In genomic region chr11:68056317-68057285, GRCh38 we compare ENCODE assay signal across 23 cellular contexts. TPM values are rescaled to one million over a fixed set of nuclear protein-coding genes. Genes with fewer than 3 reads are reported as not detected.
A peak's percentile ranks its signal among the peaks of the same experiment; 100 is the strongest.
DNase-seq lines count a peak whose midpoint lies in the region; ATAC-seq, FAIRE-seq and TF ChIP-seq lines count a peak whose summit lies in the region.
"Had no signal": no experiment of that assay in that cellular context is flagged by ENCODE, and none has a peak within 500 bp of the region (broad histone marks: within the 10 kb centered on the region; RNA-seq: fewer than 3 reads in every experiment).

No MANE protein-coding gene starts in this region.

- peak overlapping the region; percentile 24 for H3K27ac Mint-ChIP-seq in glutamatergic neuron (ENCODE audit: unreplicated experiment)
- H3K27ac Mint-ChIP-seq in stimulated activated effector memory CD8-positive, alpha-beta T cell treated with anti-CD3 and anti-CD28 coated beads, Interleukin-12 subunit alpha, Interleukin-12 subunit beta, amount 100 ng/mL, for 72 hours = peak overlapping the region; percentile 37
- H3K27ac Mint-ChIP-seq: CD4-positive, alpha-beta T cell had no signal

- WGBS in gastroesophageal sphincter (ENCODE audit: low coverage in 1 of 2), 2 donors = 88 to 89% methylated on average over 6 to 12 of the region's 12 CpGs

- peaks cover 4% of the 10 kb centered on the region for H3K9me3 Mint-ChIP-seq in glutamatergic neuron (ENCODE audit: unreplicated experiment)
- H3K9me3 Mint-ChIP-seq in stimulated activated effector memory CD8-positive, alpha-beta T cell treated with anti-CD3 and anti-CD28 coated beads, Interleukin-12 subunit alpha, Interleukin-12 subunit beta, amount 100 ng/mL, for 72 hours = no peaks in the 10 kb centered on the region
- H3K9me3 Mint-ChIP-seq: CD4-positive, alpha-beta T cell had no signal

- H3K4me1 ChIP-seq in gastroesophageal sphincter = no peaks in the 10 kb centered on the region

- H3K4me1 Mint-ChIP-seq in glutamatergic neuron (ENCODE audit: low read depth, unreplicated experiment) = peaks cover 18% of the 10 kb centered on the region
- no peaks in the 10 kb centered on the region for H3K4me1 Mint-ChIP-seq in stimulated activated effector memory CD8-positive, alpha-beta T cell treated with anti-CD3 and anti-CD28 coated beads, Interleukin-12 subunit alpha, Interleukin-12 subunit beta, amount 100 ng/mL, for 72 hours

- ATAC-seq in stimulated activated effector memory CD8-positive, alpha-beta T cell treated with anti-CD3 and anti-CD28 coated beads, Interleukin-12 subunit alpha, Interleukin-12 subunit beta, amount 100 ng/mL, for 72 hours = no peak
- ATAC-seq in gastroesophageal sphincter = no peak
- ATAC-seq: GM12878, Right ventricle myocardium inferior had no signal

- H3K27me3 ChIP-seq in gastroesophageal sphincter = no peaks in the 10 kb centered on the region
- H3K27me3 ChIP-seq: BLaER1, SJSA1 had no signal

- no peak for FAIRE-seq in GM12891 (lab: Jason Lieb, UNC)
- FAIRE-seq: GM12878, H1 had no signal

- H3K27me3 Mint-ChIP-seq in glutamatergic neuron (ENCODE audit: unreplicated experiment) = peaks cover 5% of the 10 kb centered on the region
- H3K27me3 Mint-ChIP-seq: CD4-positive, alpha-beta T cell had no signal

- H3K9me3 ChIP-seq in gastroesophageal sphincter = no peaks in the 10 kb centered on the region
- H3K9me3 ChIP-seq: BLaER1, SJSA1 had no signal

- no peak overlapping the region for H3K4me3 Mint-ChIP-seq in glutamatergic neuron (ENCODE audit: unreplicated experiment)
- H3K4me3 Mint-ChIP-seq in stimulated activated effector memory CD8-positive, alpha-beta T cell treated with anti-CD3 and anti-CD28 coated beads, Interleukin-12 subunit alpha, Interleukin-12 subunit beta, amount 100 ng/mL, for 72 hours = no peak overlapping the region
- H3K4me3 Mint-ChIP-seq: CD4-positive, alpha-beta T cell had no signal

- peak; percentile 40; the same call in 1 of the 2 replicates for TF ChIP-seq POLR2A in GM12891 (IDR thresholded peaks at IDR 0.05; ENCODE audit: low read depth, low read length)
- TF ChIP-seq POLR2A in gastroesophageal sphincter (IDR thresholded peaks at IDR 0.05) = no peak

- peaks cover 0 to 64% of the 10 kb centered on the region in 2 donors for H3K36me3 ChIP-seq in gastroesophageal sphincter

- H3K36me3 Mint-ChIP-seq in glutamatergic neuron (ENCODE audit: unreplicated experiment) = peaks cover 4% of the 10 kb centered on the region
- peaks cover 20% of the 10 kb centered on the region for H3K36me3 Mint-ChIP-seq in stimulated activated effector memory CD8-positive, alpha-beta T cell treated with anti-CD3 and anti-CD28 coated beads, Interleukin-12 subunit alpha, Interleukin-12 subunit beta, amount 100 ng/mL, for 72 hours

- no peak overlapping the region for H3K27ac ChIP-seq in gastroesophageal sphincter
- H3K27ac ChIP-seq: BLaER1, SJSA1 had no signal

- no peak for DNase-seq in GM12891 (ENCODE audit: insufficient read length, low spot score)
- peak; percentile 5 for DNase-seq in HT-29 (ENCODE audit: low spot score)
- DNase-seq in glutamatergic neuron = no peak
- DNase-seq in stimulated activated effector memory CD8-positive, alpha-beta T cell treated with anti-CD3 and anti-CD28 coated beads, Interleukin-12 subunit alpha, Interleukin-12 subunit beta, amount 100 ng/mL, for 72 hours (ENCODE audit: low spot score in 2 of 2) = no peak
- DNase-seq in effector CD4-positive, alpha-beta T cell = no peak
- DNase-seq in T-helper 1 cell = no peak
- DNase-seq: CD4-positive, alpha-beta T cell; COR-L47; DMS 273 treated with DMSO at 0.1 percent for 48 hours; DMS79 treated with DMSO at 0.1 percent for 48 hours; KBM-7; MM.1S; NCI-H1048; NCI-H1417 treated with DMSO at 0.1 percent for 48 hours; NCI-H187; NCI-H446; NCI-H526 had no signal

- TF ChIP-seq CTCF in glutamatergic neuron (IDR thresholded peaks at IDR 0.05; ENCODE audit: partially characterized antibody, unreplicated experiment) (no peak), gastroesophageal sphincter (IDR thresholded peaks at IDR 0.05) (no peak)

- TF ChIP-seq EP300 in gastroesophageal sphincter (IDR thresholded peaks at IDR 0.05) = no peak

- H3K4me3 ChIP-seq in gastroesophageal sphincter = no peak overlapping the region
- H3K4me3 ChIP-seq: BLaER1, GM12878, SJSA1 had no signal

TF ChIP-seq in GM12891, 5 proteins besides CTCF, POLR2A, EP300 and RAD21:
- TF ChIP-seq POU2F2 (IDR thresholded peaks at IDR 0.05; ENCODE audit: low read depth, low read length) (no peak; the same call in 1 of the 2 replicates), TAF1 (IDR thresholded peaks at IDR 0.05; ENCODE audit: low read depth, low read length) (no peak), SPI1 (IDR thresholded peaks at IDR 0.05; ENCODE audit: low read depth, low read length) (no peak), PAX5 (IDR thresholded peaks at IDR 0.05; ENCODE audit: insufficient read depth, low read length, severe bottlenecking) (no peak), POLR2AphosphoS5 (IDR thresholded peaks at IDR 0.05; ENCODE audit: low read depth, low read length) (peak; percentile 3; the same call in 1 of the 2 replicates)
TF ChIP-seq in GM12891: peak in this region for 1.

RNA-seq across cellular contexts. Expression of gene TCIRG1, which starts 17.8 kb away (rescaled TPM):
- polyA plus RNA-seq in GM12891 (2012; ENCODE audit: low read depth, missing spikeins) = 85.7 TPM
- total RNA-seq in HT-29 (2014; rRNA removed; shearing (Covaris generic)) = 219 and 232 TPM in 2 replicates
- 47.2 TPM for total RNA-seq in glutamatergic neuron (ENCODE audit: unreplicated experiment)
- total RNA-seq in gastroesophageal sphincter = 100 to 1,000 TPM in 1 of 4 donors, 10 to 100 TPM in 3; 44.5 to 140 (median 81.2) TPM

RNA-seq across cellular contexts. Expression of gene NDUFS8, which starts 26.1 kb away (rescaled TPM):
- polyA plus RNA-seq in GM12891 (2012; ENCODE audit: low read depth, missing spikeins) = 127 TPM
- total RNA-seq in HT-29 (2014; rRNA removed; shearing (Covaris generic)) = 564 and 590 TPM in 2 replicates
- total RNA-seq in glutamatergic neuron (ENCODE audit: unreplicated experiment) = 136 TPM
- total RNA-seq in gastroesophageal sphincter = 100 to 1,000 TPM; 145 to 203 (median 159) TPM

RNA-seq across cellular contexts. Expression of gene ALDH3B1, which starts 46.5 kb away (rescaled TPM):
- polyA plus RNA-seq in GM12891 (2012; ENCODE audit: low read depth, missing spikeins) = 0.06 TPM
- 108 and 113 TPM in 2 replicates for total RNA-seq in HT-29 (2014; rRNA removed; shearing (Covaris generic))
- total RNA-seq in glutamatergic neuron (ENCODE audit: unreplicated experiment) = 0.22 TPM
- 10 to 100 TPM in 2 of 4 donors, 1 to 10 TPM in 2; 6.4 to 15.1 (median 11.2) TPM for total RNA-seq in gastroesophageal sphincter

RNA-seq across cellular contexts. Expression of gene UNC93B1, which starts 52.7 kb away (rescaled TPM):
- 34.5 TPM for polyA plus RNA-seq in GM12891 (2012; ENCODE audit: low read depth, missing spikeins)
- 164 and 197 TPM in 2 replicates for total RNA-seq in HT-29 (2014; rRNA removed; shearing (Covaris generic))
- 0.86 TPM for total RNA-seq in glutamatergic neuron (ENCODE audit: unreplicated experiment)
- 10 to 100 TPM; 12.6 to 33.0 (median 26.1) TPM for total RNA-seq in gastroesophageal sphincter
